14 cellular contexts compared by ENCODE assay signal in genomic region chr7:119397156-119397555, GRCh38.
DNase-seq lines count a peak whose midpoint lies in the region; ATAC-seq and TF ChIP-seq lines count a peak whose summit lies in the region.
"Had no signal": no experiment of that assay in that cellular context is flagged by ENCODE, and none has a peak within 500 bp of the region (broad histone marks: within the 10 kb centered on the region; RNA-seq: fewer than 3 reads in every experiment).

No MANE protein-coding gene starts in this region.

- H3K4me3 ChIP-seq in stomach = no peak overlapping the region
- no peak overlapping the region for H3K4me3 ChIP-seq in tibial nerve
- H3K4me3 ChIP-seq: prostate gland had no signal

- intact Hi-C loops in stomach (cut with DNase I; ENCODE audit: low total_unique reads) = no loop called here

- H3K4me1 Mint-ChIP-seq in effector memory CD8-positive, alpha-beta T cell (ENCODE audit: low read depth in 2 of 2) = no peaks in the 10 kb centered on the region
- H3K4me1 Mint-ChIP-seq: WTC11 had no signal

- H3K27ac Mint-ChIP-seq in effector memory CD8-positive, alpha-beta T cell = no peak overlapping the region
- H3K27ac Mint-ChIP-seq: HFFc6, mesothelial cell of epicardium, WTC11 had no signal

- peak; percentile 97 for ATAC-seq in GM18519 (IDR thresholded peaks at IDR 0.05; ENCODE audit: low FRiP score, unreplicated experiment)
- peak; percentile 95 for ATAC-seq in GM21526 (IDR thresholded peaks at IDR 0.05; ENCODE audit: low FRiP score, unreplicated experiment)
- ATAC-seq in HG02981 (IDR thresholded peaks at IDR 0.05; ENCODE audit: unreplicated experiment) = peak; percentile 79
- peak; percentile 81 for ATAC-seq in HG03558 (IDR thresholded peaks at IDR 0.05; ENCODE audit: extremely low read depth, unreplicated experiment)
- ATAC-seq in effector memory CD8-positive, alpha-beta T cell (replicated peaks) = no peak
- ATAC-seq: WTC11 had no signal

- H3K27me3 Mint-ChIP-seq in effector memory CD8-positive, alpha-beta T cell = no peaks in the 10 kb centered on the region

- no peak for TF ChIP-seq POLR2A in stomach (IDR thresholded peaks at IDR 0.05)
- TF ChIP-seq POLR2A in tibial nerve (IDR thresholded peaks at IDR 0.05) = no peak

- WGBS in stomach, 5 donors = 25 to 49% (median 27%) methylated on average over 2 of the region's 2 CpGs
- WGBS in tibial nerve, 2 donors = 61 to 63% methylated on average over 2 of the region's 2 CpGs

- H3K4me3 Mint-ChIP-seq in effector memory CD8-positive, alpha-beta T cell = no peak overlapping the region
- H3K4me3 Mint-ChIP-seq: HFFc6, mesothelial cell of epicardium, WTC11 had no signal

- H3K36me3 ChIP-seq in stomach (no peaks in the 10 kb centered on the region), tibial nerve (no peaks in the 10 kb centered on the region)
- H3K36me3 ChIP-seq: prostate gland had no signal

- H3K27me3 ChIP-seq in stomach (no peaks in the 10 kb centered on the region), tibial nerve (no peaks in the 10 kb centered on the region)

- TF ChIP-seq EP300 in stomach (IDR thresholded peaks at IDR 0.05) = no peak
- TF ChIP-seq EP300 in tibial nerve (IDR thresholded peaks at IDR 0.05) = no peak

- no peaks in the 10 kb centered on the region for H3K4me1 ChIP-seq in stomach
- no peaks in the 10 kb centered on the region for H3K4me1 ChIP-seq in tibial nerve
- H3K4me1 ChIP-seq: prostate gland had no signal

- H3K9me3 ChIP-seq in stomach (no peaks in the 10 kb centered on the region), tibial nerve (no peaks in the 10 kb centered on the region)
- H3K9me3 ChIP-seq: prostate gland had no signal

- H3K36me3 Mint-ChIP-seq in effector memory CD8-positive, alpha-beta T cell (ENCODE audit: insufficient read depth) = no peaks in the 10 kb centered on the region
- H3K36me3 Mint-ChIP-seq: mesothelial cell of epicardium, WTC11 had no signal

- peaks cover 0 to 2% of the 10 kb centered on the region in 2 donors for H3K9me3 Mint-ChIP-seq in effector memory CD8-positive, alpha-beta T cell
- H3K9me3 Mint-ChIP-seq: mesothelial cell of epicardium, WTC11 had no signal

- TF ChIP-seq CTCF in stomach (IDR thresholded peaks at IDR 0.05) = no peak
- no peak for TF ChIP-seq CTCF in tibial nerve (IDR thresholded peaks at IDR 0.05)

- DNase-seq in stomach (no peak), tibial nerve (ENCODE audit: low spot score in 2 of 2) (no peak), medulla oblongata (ENCODE audit: extremely low spot score) (no peak)
- DNase-seq in effector memory CD8-positive, alpha-beta T cell = no peak
- DNase-seq: DMS53, HFFc6, NCI-H2107 had no signal

- H3K27ac ChIP-seq in stomach (no peak overlapping the region), tibial nerve (no peak overlapping the region)
- H3K27ac ChIP-seq: prostate gland had no signal
